ENCODE assay signal across 2 cellular contexts in the genomic region with DNA sequence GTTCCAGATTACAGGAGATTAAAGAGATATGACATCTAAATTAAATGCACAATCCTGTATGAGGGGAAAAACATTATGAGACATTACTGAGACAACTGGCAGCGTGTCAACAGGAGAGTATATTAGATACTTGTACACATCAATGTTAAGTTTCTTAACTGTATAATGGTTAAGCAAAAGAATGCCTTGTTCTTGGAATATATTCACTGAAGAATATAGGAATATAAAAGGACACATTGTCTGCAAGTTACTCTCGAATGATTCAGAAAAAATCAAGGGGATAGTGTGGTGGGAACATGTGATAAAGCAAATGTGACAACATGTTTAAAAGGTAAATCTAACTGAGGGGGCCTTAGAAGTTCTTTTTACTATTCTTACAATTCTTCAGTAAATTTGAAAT.
TF ChIP-seq lines count a peak whose summit lies in the region.

No MANE protein-coding gene starts in this region.

TF ChIP-seq in GM23338, 12 proteins besides CTCF, POLR2A, EP300 and RAD21 (continues in another document):
- TF ChIP-seq EZH2 (IDR thresholded peaks at IDR 0.05; ENCODE audit: low read depth, unreplicated experiment) = no peak
- TF ChIP-seq ZNF331 (CRISPR knock-in tag; IDR thresholded peaks at IDR 0.05; ENCODE audit: low read depth) = no peak
- no peak for TF ChIP-seq NANOG (IDR thresholded peaks at IDR 0.05; ENCODE audit: borderline replicate concordance)
- TF ChIP-seq, protein P1, sequence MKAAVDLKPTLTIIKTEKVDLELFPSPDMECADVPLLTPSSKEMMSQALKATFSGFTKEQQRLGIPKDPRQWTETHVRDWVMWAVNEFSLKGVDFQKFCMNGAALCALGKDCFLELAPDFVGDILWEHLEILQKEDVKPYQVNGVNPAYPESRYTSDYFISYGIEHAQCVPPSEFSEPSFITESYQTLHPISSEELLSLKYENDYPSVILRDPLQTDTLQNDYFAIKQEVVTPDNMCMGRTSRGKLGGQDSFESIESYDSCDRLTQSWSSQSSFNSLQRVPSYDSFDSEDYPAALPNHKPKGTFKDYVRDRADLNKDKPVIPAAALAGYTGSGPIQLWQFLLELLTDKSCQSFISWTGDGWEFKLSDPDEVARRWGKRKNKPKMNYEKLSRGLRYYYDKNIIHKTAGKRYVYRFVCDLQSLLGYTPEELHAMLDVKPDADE (IDR thresholded peaks at IDR 0.05) = no peak
- no peak for TF ChIP-seq CREB1 (CRISPR knock-in tag; IDR thresholded peaks at IDR 0.05; ENCODE audit: low read depth)
- no peak for TF ChIP-seq EZH2phosphoT487 (IDR thresholded peaks at IDR 0.05; ENCODE audit: unreplicated experiment)
- TF ChIP-seq ZNF114 (CRISPR knock-in tag; IDR thresholded peaks at IDR 0.05) = no peak
- TF ChIP-seq STAT1 (IDR thresholded peaks at IDR 0.05; ENCODE audit: unreplicated experiment) = no peak
- TF ChIP-seq JUNB (IDR thresholded peaks at IDR 0.05; ENCODE audit: unreplicated experiment) = no peak
- TF ChIP-seq, protein P2, sequence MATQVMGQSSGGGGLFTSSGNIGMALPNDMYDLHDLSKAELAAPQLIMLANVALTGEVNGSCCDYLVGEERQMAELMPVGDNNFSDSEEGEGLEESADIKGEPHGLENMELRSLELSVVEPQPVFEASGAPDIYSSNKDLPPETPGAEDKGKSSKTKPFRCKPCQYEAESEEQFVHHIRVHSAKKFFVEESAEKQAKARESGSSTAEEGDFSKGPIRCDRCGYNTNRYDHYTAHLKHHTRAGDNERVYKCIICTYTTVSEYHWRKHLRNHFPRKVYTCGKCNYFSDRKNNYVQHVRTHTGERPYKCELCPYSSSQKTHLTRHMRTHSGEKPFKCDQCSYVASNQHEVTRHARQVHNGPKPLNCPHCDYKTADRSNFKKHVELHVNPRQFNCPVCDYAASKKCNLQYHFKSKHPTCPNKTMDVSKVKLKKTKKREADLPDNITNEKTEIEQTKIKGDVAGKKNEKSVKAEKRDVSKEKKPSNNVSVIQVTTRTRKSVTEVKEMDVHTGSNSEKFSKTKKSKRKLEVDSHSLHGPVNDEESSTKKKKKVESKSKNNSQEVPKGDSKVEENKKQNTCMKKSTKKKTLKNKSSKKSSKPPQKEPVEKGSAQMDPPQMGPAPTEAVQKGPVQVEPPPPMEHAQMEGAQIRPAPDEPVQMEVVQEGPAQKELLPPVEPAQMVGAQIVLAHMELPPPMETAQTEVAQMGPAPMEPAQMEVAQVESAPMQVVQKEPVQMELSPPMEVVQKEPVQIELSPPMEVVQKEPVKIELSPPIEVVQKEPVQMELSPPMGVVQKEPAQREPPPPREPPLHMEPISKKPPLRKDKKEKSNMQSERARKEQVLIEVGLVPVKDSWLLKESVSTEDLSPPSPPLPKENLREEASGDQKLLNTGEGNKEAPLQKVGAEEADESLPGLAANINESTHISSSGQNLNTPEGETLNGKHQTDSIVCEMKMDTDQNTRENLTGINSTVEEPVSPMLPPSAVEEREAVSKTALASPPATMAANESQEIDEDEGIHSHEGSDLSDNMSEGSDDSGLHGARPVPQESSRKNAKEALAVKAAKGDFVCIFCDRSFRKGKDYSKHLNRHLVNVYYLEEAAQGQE (IDR thresholded peaks at IDR 0.05; ENCODE audit: unreplicated experiment) = no peak

TF ChIP-seq in SK-N-SH, 30 proteins besides CTCF, POLR2A, EP300 and RAD21:
- TF ChIP-seq FOXM1 (IDR thresholded peaks at IDR 0.05; ENCODE audit: low read depth) (no peak), SIN3A (IDR thresholded peaks at IDR 0.05; ENCODE audit: borderline replicate concordance, low read depth, low read length) (no peak), TEAD4 (IDR thresholded peaks at IDR 0.05; ENCODE audit: borderline replicate concordance, insufficient read depth) (no peak), TAF1 (IDR thresholded peaks at IDR 0.05; ENCODE audit: borderline replicate concordance, low read depth, low read length) (no peak), MXI1 (IDR thresholded peaks at IDR 0.05; ENCODE audit: low read depth, low read length) (no peak), MEF2A (IDR thresholded peaks at IDR 0.05; ENCODE audit: borderline replicate concordance, low read depth) (no peak), SMC3 (IDR thresholded peaks at IDR 0.05; ENCODE audit: low read depth, low read length) (no peak), RFX5 (IDR thresholded peaks at IDR 0.05; ENCODE audit: low read length) (no peak), TCF12 (IDR thresholded peaks at IDR 0.05) (no peak), RCOR1 (IDR thresholded peaks at IDR 0.05; ENCODE audit: low read length) (no peak)
- TF ChIP-seq, protein P3, sequence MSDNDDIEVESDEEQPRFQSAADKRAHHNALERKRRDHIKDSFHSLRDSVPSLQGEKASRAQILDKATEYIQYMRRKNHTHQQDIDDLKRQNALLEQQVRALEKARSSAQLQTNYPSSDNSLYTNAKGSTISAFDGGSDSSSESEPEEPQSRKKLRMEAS (IDR thresholded peaks at IDR 0.05; ENCODE audit: low read depth) = no peak
- TF ChIP-seq, protein P4, sequence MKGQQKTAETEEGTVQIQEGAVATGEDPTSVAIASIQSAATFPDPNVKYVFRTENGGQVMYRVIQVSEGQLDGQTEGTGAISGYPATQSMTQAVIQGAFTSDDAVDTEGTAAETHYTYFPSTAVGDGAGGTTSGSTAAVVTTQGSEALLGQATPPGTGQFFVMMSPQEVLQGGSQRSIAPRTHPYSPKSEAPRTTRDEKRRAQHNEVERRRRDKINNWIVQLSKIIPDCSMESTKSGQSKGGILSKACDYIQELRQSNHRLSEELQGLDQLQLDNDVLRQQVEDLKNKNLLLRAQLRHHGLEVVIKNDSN (IDR thresholded peaks at IDR 0.05; ENCODE audit: borderline replicate concordance, low read depth) = no peak
TF ChIP-seq in SK-N-SH: peak in this region for 0.
